8 cellular contexts compared by ENCODE assay signal in the genomic region with DNA sequence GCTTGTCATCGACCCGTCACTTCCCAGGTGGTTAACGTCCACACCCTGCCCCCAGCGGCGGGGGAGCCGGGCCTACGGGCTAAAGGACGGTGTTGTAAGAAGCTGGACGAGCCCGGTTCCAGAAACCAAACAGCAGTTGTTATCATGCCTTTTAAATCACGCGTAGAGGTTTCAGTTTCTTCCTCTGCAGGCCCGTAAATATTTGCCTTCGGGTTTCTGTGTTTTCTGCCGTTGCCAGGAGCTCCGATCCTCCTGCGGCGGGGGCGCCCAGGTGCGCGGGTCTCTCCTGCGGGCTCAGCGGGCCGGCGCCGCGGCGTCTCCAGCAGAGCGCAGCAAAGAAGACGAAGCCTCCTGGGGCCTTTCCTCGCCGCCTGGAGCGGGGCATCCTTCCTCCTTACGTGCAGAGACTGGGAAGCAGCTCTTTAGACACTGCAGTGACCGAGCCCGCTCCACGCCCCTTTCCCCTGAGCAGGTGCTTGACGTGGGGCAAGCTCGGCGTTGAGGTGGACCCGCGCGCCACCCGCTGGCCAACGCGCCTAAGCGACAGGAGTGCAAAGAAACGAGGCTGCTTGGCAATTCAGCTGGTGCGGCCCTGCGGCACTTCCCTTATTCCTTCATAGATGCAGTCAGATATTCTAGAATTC. TPM values are rescaled to one million over a fixed set of nuclear protein-coding genes. Genes with fewer than 3 reads are reported as not detected.
DNase-seq lines count a peak whose midpoint lies in the region; ATAC-seq and TF ChIP-seq lines count a peak whose summit lies in the region.

No MANE protein-coding gene starts in this region.

- H4K5ac ChIP-seq in IMR-90 (ENCODE audit: low read depth, low read length): no peak overlapping the region

- H2AK9ac ChIP-seq in IMR-90 (replicated peaks; ENCODE audit: low read depth, low read length, poor library complexity): no peak overlapping the region

- no peak overlapping the region for H3K56ac ChIP-seq in IMR-90 (ENCODE audit: extremely low read depth, insufficient read depth, low read length)

- no peaks in the 10 kb centered on the region for H3K9me2 ChIP-seq in PC-3 (replicated peaks; ENCODE audit: low read length)

- in situ Hi-C loops in IMR-90 (cut with MboI; ENCODE audit: low sequenced_read_pairs): loop anchor here (10.0 kb wide), 1 partner anchor 702 kb away; no protein-coding TSS in a partner anchor

- H4K8ac ChIP-seq in IMR-90 (ENCODE audit: low read depth in 2 of 2, low read length in 2 of 2): no peak overlapping the region

- 0 out of 2 replicates have a peak overlapping the region, but pooled peaks have one; percentile 1 for H2BK120ac ChIP-seq in IMR-90 (ENCODE audit: low read depth, low read length)

- H2BK20ac ChIP-seq in IMR-90 (ENCODE audit: low read depth, low read length): no peak overlapping the region

- no peaks in the 10 kb centered on the region for H3K36me3 ChIP-seq in IMR-90 (ENCODE audit: control insufficient read depth, insufficient read depth, low read length)
- no peaks in the 10 kb centered on the region for H3K36me3 ChIP-seq in PC-3 (ENCODE audit: low read depth, low read length)

- H3K9me3 ChIP-seq in IMR-90 (ENCODE audit: control insufficient read depth, insufficient read depth, low read length) (no peaks in the 10 kb centered on the region), PC-3 (ENCODE audit: low read length) (no peaks in the 10 kb centered on the region)

- 0 out of 2 replicates have a peak, but pooled peaks have one; percentile 26 for TF ChIP-seq POLR2A in IMR-90 (IDR thresholded peaks at IDR 0.05; ENCODE audit: low read depth, low read length)

- H4K20me1 ChIP-seq in IMR-90 (ENCODE audit: insufficient read depth, low read length) (no peaks in the 10 kb centered on the region), PC-3 (ENCODE audit: low read length) (no peaks in the 10 kb centered on the region)

- H3K9me1 ChIP-seq in IMR-90 (ENCODE audit: insufficient read depth, low read length): peaks cover 5% of the 10 kb centered on the region

- H3K27ac Mint-ChIP-seq in naive B cell: peak overlapping the region; percentile 39 to 94 (median 67)

- ATAC-seq in GM21528 (IDR thresholded peaks at IDR 0.05; ENCODE audit: low FRiP score, unreplicated experiment) (peak; percentile 96), IMR-90 (ENCODE audit: low read depth) (peak; percentile 94), PC-3 (peak; percentile 98), naive B cell (ENCODE audit: low read depth in 2 of 2) (peak; percentile 88 to 89)
- ATAC-seq in activated T-cell treated with anti-CD3 and anti-CD28 coated beads, Interleukin-2, amount 50 U/mL, for 4 hours: peak; percentile 95 to 97

- H3K18ac ChIP-seq in IMR-90 (ENCODE audit: low read depth, low read length): peak overlapping the region; percentile 3; the same call in 1 of the 2 replicates

- intact Hi-C loops in IMR-90 (cut with micrococcal nuclease): loop anchor here (1.0 to 5.0 kb wide), 3 partner anchors 70 to 656 kb away; a partner anchor contains a TSS
- intact Hi-C loops in PC-3 (cut with micrococcal nuclease): loop anchor here (1.0 to 10.0 kb wide), 9 partner anchors 60 to 830 kb away; a partner anchor contains a TSS

- H3K36me3 Mint-ChIP-seq in activated T-cell treated with anti-CD3 and anti-CD28 coated beads, Interleukin-2, amount 50 U/mL, for 4 hours (ENCODE audit: insufficient read depth): no peaks in the 10 kb centered on the region
- H3K36me3 Mint-ChIP-seq in naive B cell: peaks cover 0 to 8% of the 10 kb centered on the region in 2 donors

- peak; percentile 83 for TF ChIP-seq CTCF in IMR-90 (conservative IDR thresholded peaks at IDR 0.05; ENCODE audit: low read depth, low read length)
- peak; percentile 91 for TF ChIP-seq CTCF in PC-3 (conservative IDR thresholded peaks at IDR 0.05; ENCODE audit: low read depth, low read length)

- H3K4me2 ChIP-seq in IMR-90 (ENCODE audit: low read depth, low read length): peak overlapping the region; percentile 73
- H3K4me2 ChIP-seq in PC-3 (ENCODE audit: low read length): peak overlapping the region; percentile 90

- H2BK15ac ChIP-seq in IMR-90 (ENCODE audit: low read depth, low read length): no peak overlapping the region

- peaks cover 2% of the 10 kb centered on the region for H3K4me1 Mint-ChIP-seq in activated T-cell treated with anti-CD3 and anti-CD28 coated beads, Interleukin-2, amount 50 U/mL, for 4 hours (ENCODE audit: low read depth)
- H3K4me1 Mint-ChIP-seq in naive B cell: peaks cover 0 to 8% (median 4%) of the 10 kb centered on the region in 3 donors

- BruUV-seq in IMR-90 (replicated peaks; lab: Mats Ljungman, UMichigan): no TSS peak
- no TSS peak for BruUV-seq in PC-3 (replicated peaks; lab: Mats Ljungman, UMichigan)

- peaks cover 4% of the 10 kb centered on the region for H3K27me3 ChIP-seq in IMR-90 (ENCODE audit: control insufficient read depth, insufficient read depth, low read length)
- H3K27me3 ChIP-seq in PC-3 (ENCODE audit: low read length): no peaks in the 10 kb centered on the region

- H2AFZ ChIP-seq in IMR-90 (replicated peaks; ENCODE audit: low read length, poor library complexity) (peak overlapping the region; percentile 89), PC-3 (ENCODE audit: low read length) (peak overlapping the region; percentile 92)

- H3F3A ChIP-seq in PC-3 (ENCODE audit: low read length, unreplicated experiment): no peaks in the 10 kb centered on the region

- H3K9ac ChIP-seq in IMR-90 (ENCODE audit: low read depth, low read length) (no peak overlapping the region; the same call in 1 of the 2 replicates), PC-3 (ENCODE audit: low read length) (peak overlapping the region; percentile 8; the same call in 1 of the 2 replicates)

- no peak overlapping the region for H2BK5ac ChIP-seq in IMR-90 (ENCODE audit: low read depth, low read length, poor library complexity, severe bottlenecking)

- no peaks in the 10 kb centered on the region for H3K79me2 ChIP-seq in PC-3 (ENCODE audit: low read length)

- dilution Hi-C loops in IMR-90 (cut with HindIII; ENCODE audit: low sequenced_read_pairs, unreplicated experiment): no loop called here

- H3K4me3 ChIP-seq in IMR-90 (ENCODE audit: insufficient read depth, low read depth, low read length) (peak overlapping the region; percentile 39), PC-3 (ENCODE audit: low read length) (peak overlapping the region; percentile 69)

- WGBS in IMR-90 (ENCODE audit: extremely low coverage in 2 of 2, insufficient read length in 1 of 2), 2 experiments: 4% methylated on average over 16 of the region's 50 CpGs; no CpG with 5 or more reads in 1 of the 2 experiments

- CTCF ChIA-PET in IMR-90 (lab: Yijun Ruan, JAX) (interaction anchor here (0.6 to 2.4 kb wide), 15 partner anchors 8 to 697 kb away, joined by 3 to 13 read pairs (median 4); a partner anchor contains a TSS), PC-3 (lab: Charles Lee) (interaction anchor here (0.6 to 1.6 kb wide), 9 partner anchors 8 to 701 kb away, joined by 3 to 13 read pairs (median 3); no protein-coding TSS in a partner anchor)

- H3K14ac ChIP-seq in IMR-90 (replicated peaks; ENCODE audit: low read depth, low read length): no peak overlapping the region

- no peak overlapping the region for H3K4ac ChIP-seq in IMR-90 (ENCODE audit: low read depth, low read length)

- DNase-seq in D341Med (ENCODE audit: low spot score) (peak; percentile 90), IMR-90 (peak; percentile 58), PC-3 (peak; percentile 89), fibroblast of gingiva (ENCODE audit: low read depth) (peak; percentile 48), naive B cell (peak; percentile 76)
- DNase-seq in activated T-cell treated with anti-CD3 and anti-CD28 coated beads, Interleukin-2, amount 50 U/mL, for 4 hours: peak; percentile 69
- DNase-seq in stimulated activated CD8-positive, alpha-beta memory T cell treated with anti-CD3 and anti-CD28 coated beads, Interleukin-7, amount 100 ng/mL, for 48 hours (ENCODE audit: extremely low read depth in 1 of 2, low read depth in 1 of 2): peak; percentile 40 to 59

- H3K4me1 ChIP-seq in IMR-90 (ENCODE audit: control insufficient read depth, insufficient read depth, low read length): peaks cover 4% of the 10 kb centered on the region; the same call in 1 of the 2 replicates
- peaks cover 10% of the 10 kb centered on the region for H3K4me1 ChIP-seq in PC-3 (ENCODE audit: insufficient read depth, low read length)

- H3K27ac ChIP-seq in IMR-90 (ENCODE audit: insufficient read depth, low read length) (no peak overlapping the region), PC-3 (ENCODE audit: low read length) (0 out of 2 replicates have a peak overlapping the region, but pooled peaks have one; percentile 12)

- POLR2A ChIA-PET in IMR-90 (lab: Charles Lee; ENCODE audit: unreplicated experiment): interaction anchor here (0.6 kb wide), 1 partner anchor 1957 kb away, joined by 3 read pairs; no protein-coding TSS in a partner anchor
- POLR2A ChIA-PET in PC-3 (lab: Charles Lee; ENCODE audit: unreplicated experiment): no interaction called here

- H3K23ac ChIP-seq in IMR-90 (ENCODE audit: low read depth, low read length): no peak overlapping the region

- peak; percentile 87 for TF ChIP-seq RAD21 in IMR-90 (IDR thresholded peaks at IDR 0.05; ENCODE audit: low read length)

- H3K9me3 Mint-ChIP-seq in activated T-cell treated with anti-CD3 and anti-CD28 coated beads, Interleukin-2, amount 50 U/mL, for 4 hours: no peaks in the 10 kb centered on the region
- H3K9me3 Mint-ChIP-seq in naive B cell: peaks cover 0 to 3% (median 0%) of the 10 kb centered on the region in 7 donors

- no peak overlapping the region for H2AK5ac ChIP-seq in IMR-90 (ENCODE audit: low read depth, low read length)

- no peak overlapping the region for H4K91ac ChIP-seq in IMR-90 (ENCODE audit: insufficient read depth, low read depth, low read length)

- peak overlapping the region; percentile 68 for H3K4me3 Mint-ChIP-seq in activated T-cell treated with anti-CD3 and anti-CD28 coated beads, Interleukin-2, amount 50 U/mL, for 4 hours
- H3K4me3 Mint-ChIP-seq in naive B cell: peak overlapping the region; percentile 70 to 89 (median 78)

- H3K27me3 Mint-ChIP-seq in activated T-cell treated with anti-CD3 and anti-CD28 coated beads, Interleukin-2, amount 50 U/mL, for 4 hours (ENCODE audit: low read depth): peaks cover 44% of the 10 kb centered on the region
- H3K27me3 Mint-ChIP-seq in naive B cell: peaks cover 23 to 32% (median 28%) of the 10 kb centered on the region in 3 donors

- no peaks in the 10 kb centered on the region for H3K79me1 ChIP-seq in IMR-90 (ENCODE audit: low read depth in 1 of 2, low read length in 2 of 2)

TF ChIP-seq in IMR-90, 13 proteins besides CTCF, POLR2A, EP300 and RAD21:
- TF ChIP-seq RFX5 (IDR thresholded peaks at IDR 0.05; ENCODE audit: low read depth, low read length) (no peak), SMC3 (IDR thresholded peaks at IDR 0.05; ENCODE audit: low read depth, low read length) (peak; percentile 88)

RNA-seq across cellular contexts. Expression of a gene that starts 21.8 kb away (rescaled TPM):
- total RNA-seq in IMR-90 (2012; rRNA removed) (23.1 and 46.9 TPM in 2 replicates), PC-3 (2014; rRNA removed) (61.4 and 65.0 TPM in 2 replicates)
- polyA plus RNA-seq in IMR-90 (2012; rRNA removed) (36.0 and 41.1 TPM in 2 replicates), naive B cell (ENCODE audit: low read depth in 6 of 6) (100 to 1,000 TPM in 2 of 6 donors, 10 to 100 TPM in 4; 85.2 to 153 (median 96.7) TPM)
- 6.2 and 23.5 TPM in 2 replicates for polyA plus RNA-seq in IMR-90 (2012; cell fraction: cytosol; rRNA removed)
- polyA plus RNA-seq in IMR-90 (2012; cell fraction: nucleus; rRNA removed; ENCODE audit: low replicate concordance): 2.0 and 11.3 TPM in 2 replicates
- total RNA-seq in activated T-cell treated with anti-CD3 and anti-CD28 coated beads, Interleukin-2, amount 50 U/mL, for 4 hours: 10 to 100 TPM; 88.5 to 88.6 (median 88.6) TPM
